ENCODE assay signal across 8 cellular contexts in genomic region chr7:99505324-99505662, GRCh38. TPM values are rescaled to one million over a fixed set of nuclear protein-coding genes. Genes with fewer than 3 reads are reported as not detected.
DNase-seq lines count a peak whose midpoint lies in the region; ATAC-seq, FAIRE-seq and TF ChIP-seq lines count a peak whose summit lies in the region.

No MANE protein-coding gene starts in this region.

- H3K27ac Mint-ChIP-seq in T-helper 17 cell, result peak overlapping the region; percentile 99
- peak overlapping the region; percentile 99 for H3K27ac Mint-ChIP-seq in glutamatergic neuron (ENCODE audit: unreplicated experiment)
- peak overlapping the region; percentile 93 for H3K27ac Mint-ChIP-seq in stimulated activated memory B cell treated with anti-CD40 and anti-IgM and Interleukin-4, amounts not matched to agents 10 μg/mL and 1 μg/mL and 100 μg/mL, for 72 hours

- DNase-seq in heart left ventricle (no peak), Right ventricle myocardium superior (no peak), T-helper 17 cell (no peak), glutamatergic neuron (no peak), OCI-M2 (lab: John Stamatoyannopoulos, UW; ENCODE audit: unreplicated experiment) (no peak), GM19239 (ENCODE audit: insufficient read length, low spot score) (no peak)

- peaks cover 0 to 9% (median 0%) of the 10 kb centered on the region in 9 donors for H3K36me3 ChIP-seq in heart left ventricle

- H3K4me1 Mint-ChIP-seq in T-helper 17 cell, result peaks cover 18% of the 10 kb centered on the region
- H3K4me1 Mint-ChIP-seq in glutamatergic neuron (ENCODE audit: low read depth, unreplicated experiment), result peaks cover 11% of the 10 kb centered on the region
- H3K4me1 Mint-ChIP-seq in stimulated activated memory B cell treated with anti-CD40 and anti-IgM and Interleukin-4, amounts not matched to agents 10 μg/mL and 1 μg/mL and 100 μg/mL, for 72 hours, result peaks cover 33% of the 10 kb centered on the region

- peak overlapping the region; percentile 65 to 91 (median 76) for H3K4me3 ChIP-seq in heart left ventricle

- ATAC-seq in heart left ventricle (no peak), Right ventricle myocardium superior (ENCODE audit: poor library complexity) (no peak), T-helper 17 cell (no peak), GM18907 (IDR thresholded peaks at IDR 0.05; ENCODE audit: unreplicated experiment) (no peak)
- peak; percentile 3 for ATAC-seq in stimulated activated memory B cell treated with anti-CD40 and anti-IgM and Interleukin-4, amounts not matched to agents 10 μg/mL and 1 μg/mL and 100 μg/mL, for 72 hours

- H3K9me3 Mint-ChIP-seq in glutamatergic neuron (ENCODE audit: unreplicated experiment), result peaks cover 4% of the 10 kb centered on the region
- no peaks in the 10 kb centered on the region for H3K9me3 Mint-ChIP-seq in stimulated activated memory B cell treated with anti-CD40 and anti-IgM and Interleukin-4, amounts not matched to agents 10 μg/mL and 1 μg/mL and 100 μg/mL, for 72 hours

- H3K9me3 ChIP-seq in heart left ventricle, result no peaks in the 10 kb centered on the region
- no peaks in the 10 kb centered on the region for H3K9me3 ChIP-seq in T-helper 17 cell (ENCODE audit: control insufficient read depth, low read length, poor library complexity, severe bottlenecking)

- peaks cover 0 to 42% (median 33%) of the 10 kb centered on the region in 12 donors for H3K4me1 ChIP-seq in heart left ventricle

- H3K36me3 Mint-ChIP-seq in T-helper 17 cell (ENCODE audit: low read depth) (no peaks in the 10 kb centered on the region), glutamatergic neuron (ENCODE audit: unreplicated experiment) (no peaks in the 10 kb centered on the region)
- H3K36me3 Mint-ChIP-seq in stimulated activated memory B cell treated with anti-CD40 and anti-IgM and Interleukin-4, amounts not matched to agents 10 μg/mL and 1 μg/mL and 100 μg/mL, for 72 hours, result peaks cover 5% of the 10 kb centered on the region

- H3K27me3 Mint-ChIP-seq in T-helper 17 cell (no peaks in the 10 kb centered on the region), glutamatergic neuron (ENCODE audit: unreplicated experiment) (peaks cover 4% of the 10 kb centered on the region)
- no peaks in the 10 kb centered on the region for H3K27me3 Mint-ChIP-seq in stimulated activated memory B cell treated with anti-CD40 and anti-IgM and Interleukin-4, amounts not matched to agents 10 μg/mL and 1 μg/mL and 100 μg/mL, for 72 hours

- H3K27ac ChIP-seq in heart left ventricle, result peak overlapping the region in 11 of 12 donors; percentile 91 to 97 (median 94)

- no peaks in the 10 kb centered on the region for H3K27me3 ChIP-seq in heart left ventricle

- TF ChIP-seq POLR2A in heart left ventricle (IDR thresholded peaks at IDR 0.05), result no peak

- TF ChIP-seq CTCF in heart left ventricle (IDR thresholded peaks at IDR 0.05) (no peak), glutamatergic neuron (IDR thresholded peaks at IDR 0.05; ENCODE audit: partially characterized antibody, unreplicated experiment) (no peak)

- H3K4me3 Mint-ChIP-seq in T-helper 17 cell, result peak overlapping the region; percentile 99
- H3K4me3 Mint-ChIP-seq in glutamatergic neuron (ENCODE audit: unreplicated experiment), result peak overlapping the region; percentile 100
- peak overlapping the region; percentile 92 for H3K4me3 Mint-ChIP-seq in stimulated activated memory B cell treated with anti-CD40 and anti-IgM and Interleukin-4, amounts not matched to agents 10 μg/mL and 1 μg/mL and 100 μg/mL, for 72 hours

- no peak for FAIRE-seq in GM19239 (lab: Jason Lieb, UNC)

- 2 to 4% (median 3%) methylated on average over 11 of the region's 11 CpGs for WGBS in heart left ventricle, 4 donors

- intact Hi-C loops in heart left ventricle (cut with DNase I), result loop anchor here in 2 of 10 donors (10.0 kb wide), 1 partner anchor 50 kb away; the partner anchor contains the start of genes FAM200A (in 2 of the 2) and ZNF655 (in 2 of the 2)
- intact Hi-C loops in Right ventricle myocardium superior (cut with DNase I), result loop anchor here (10.0 kb wide), 1 partner anchor 50 kb away; the partner anchor contains the start of genes FAM200A and ZNF655

RNA-seq across cellular contexts. Expression of gene ZKSCAN5, which starts 0.8 kb away (rescaled TPM):
- 1 to 10 TPM; 5.6 to 9.6 (median 7.1) TPM for total RNA-seq in heart left ventricle
- 1 to 10 TPM; 2.1 to 5.8 TPM for polyA plus RNA-seq in heart left ventricle
- 6.1 TPM for total RNA-seq in Right ventricle myocardium superior
- total RNA-seq in T-helper 17 cell, result 1 to 10 TPM; 4.4 to 4.6 TPM
- total RNA-seq in glutamatergic neuron (ENCODE audit: unreplicated experiment), result 18.7 TPM

RNA-seq across cellular contexts. Expression of gene ZNF394, which starts 5.2 kb away (rescaled TPM):
- 10 to 100 TPM; 12.4 to 23.0 (median 15.2) TPM for total RNA-seq in heart left ventricle
- polyA plus RNA-seq in heart left ventricle, result 10 to 100 TPM; 13.9 to 16.0 TPM
- total RNA-seq in Right ventricle myocardium superior, result 15.8 TPM
- total RNA-seq in T-helper 17 cell, result 100 to 1,000 TPM; 189 to 198 TPM
- 19.9 TPM for total RNA-seq in glutamatergic neuron (ENCODE audit: unreplicated experiment)

RNA-seq across cellular contexts. Expression of gene ZNF789, which starts 32.6 kb away (rescaled TPM):
- total RNA-seq in heart left ventricle, result 1 to 10 TPM; 2.1 to 5.2 (median 3.2) TPM
- 1 to 10 TPM; 3.3 to 4.4 TPM for polyA plus RNA-seq in heart left ventricle
- total RNA-seq in Right ventricle myocardium superior, result 3.4 TPM
- total RNA-seq in T-helper 17 cell, result 10 to 100 TPM; 12.5 to 18.1 TPM
- 19.5 TPM for total RNA-seq in glutamatergic neuron (ENCODE audit: unreplicated experiment)

RNA-seq across cellular contexts. Expression of gene ATP5MF, which starts 39.3 kb away (rescaled TPM):
- total RNA-seq in heart left ventricle (1,000 to 10,000 TPM in 2 of 9 donors, 100 to 1,000 TPM in 7; 579 to 6,117 (median 707) TPM), Right ventricle myocardium superior (900 TPM), T-helper 17 cell (100 to 1,000 TPM in 1 of 2 donors, 10 to 100 TPM in 1; 83.3 to 103 TPM), glutamatergic neuron (ENCODE audit: unreplicated experiment) (291 TPM)
- 1,000 to 10,000 TPM; 2,714 to 5,384 TPM for polyA plus RNA-seq in heart left ventricle

RNA-seq across cellular contexts. Expression of gene FAM200A, which starts 46.6 kb away (rescaled TPM):
- total RNA-seq in heart left ventricle (1 to 10 TPM; 4.7 to 7.1 (median 5.3) TPM), Right ventricle myocardium superior (6.5 TPM), T-helper 17 cell (1 to 10 TPM; 2.3 to 2.5 TPM), glutamatergic neuron (ENCODE audit: unreplicated experiment) (8.1 TPM)
- polyA plus RNA-seq in heart left ventricle, result 1 to 10 TPM; 5.8 to 6.6 TPM
